ENCODE assay signal across 8 cellular contexts in the genomic region with DNA sequence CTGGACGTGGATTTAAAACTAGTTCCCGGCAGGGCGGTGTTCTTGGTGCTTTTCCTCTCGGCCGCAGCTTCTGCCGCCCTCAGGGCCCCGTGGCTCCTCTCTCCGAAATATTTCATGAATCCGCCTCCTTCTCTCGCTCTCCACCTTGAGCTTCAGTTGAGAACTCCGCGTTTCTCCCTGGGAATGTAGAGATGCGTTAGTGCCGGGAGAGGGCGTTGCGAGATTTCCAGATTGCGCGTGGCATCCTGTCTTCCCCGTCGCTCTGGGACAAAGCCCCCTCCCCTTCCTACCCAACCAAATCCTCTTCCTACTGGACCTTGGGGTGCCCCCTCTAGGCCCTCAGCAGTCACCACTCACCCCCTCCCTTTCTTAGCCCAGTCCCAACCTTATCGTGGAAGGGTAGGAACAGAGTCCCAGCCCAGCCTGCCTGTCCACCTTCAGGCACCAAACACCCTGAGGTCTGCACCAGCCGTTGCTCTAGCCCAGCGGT. TPM values are rescaled to one million over a fixed set of nuclear protein-coding genes. Genes with fewer than 3 reads are reported as not detected.
DNase-seq lines count a peak whose midpoint lies in the region; ATAC-seq and TF ChIP-seq lines count a peak whose summit lies in the region.

No MANE protein-coding gene starts in this region.

- DNase-seq in activated naive CD4-positive, alpha-beta T cell treated with anti-CD3 and anti-CD28 coated beads for 36 hours: peak; percentile 64
- DNase-seq in activated naive CD4-positive, alpha-beta T cell treated with anti-CD3 and anti-CD28 coated beads, Interleukin-2, amount 50 U/mL, for 16 hours: no peak
- DNase-seq in MV-4-11 (lab: John Stamatoyannopoulos, UW): peak; percentile 47
- peak; percentile 81 for DNase-seq in dermis blood vessel endothelial cell
- DNase-seq in Calu3: no peak

- intact Hi-C loops in activated naive CD4-positive, alpha-beta T cell treated with anti-CD3 and anti-CD28 coated beads for 36 hours (cut with micrococcal nuclease): loop anchor here (1.0 to 2.0 kb wide), 5 partner anchors 15 to 273 kb away; a partner anchor contains a TSS
- intact Hi-C loops in Calu3 (cut with micrococcal nuclease; ENCODE audit: unreplicated experiment): loop anchor here (5.0 to 10.0 kb wide), 2 partner anchors 95 to 477 kb away; no protein-coding TSS in a partner anchor

- no peaks in the 10 kb centered on the region for H3K36me3 Mint-ChIP-seq in activated naive CD4-positive, alpha-beta T cell treated with anti-CD3 and anti-CD28 coated beads for 36 hours (ENCODE audit: low read depth)
- no peaks in the 10 kb centered on the region for H3K36me3 Mint-ChIP-seq in Calu3 (ENCODE audit: insufficient read depth, unreplicated experiment)

- no TSS peak for BruUV-seq in Calu3 (replicated peaks; lab: Mats Ljungman, UMichigan)

- no peaks in the 10 kb centered on the region for H3K27me3 ChIP-seq in neutrophil

- H3K4me3 Mint-ChIP-seq in activated naive CD4-positive, alpha-beta T cell treated with anti-CD3 and anti-CD28 coated beads for 36 hours: peak overlapping the region; percentile 23
- H3K4me3 Mint-ChIP-seq in Calu3 (ENCODE audit: low read depth, unreplicated experiment): no peak overlapping the region

- H3K4me1 ChIP-seq in neutrophil (ENCODE audit: control insufficient read depth in 1 of 2, insufficient read depth in 1 of 2, low read depth in 1 of 2, low read length in 1 of 2): peaks cover 23 to 24% of the 10 kb centered on the region in 2 experiments

- peak overlapping the region; percentile 63 for H3K27ac ChIP-seq in neutrophil

- H3K27ac Mint-ChIP-seq in activated naive CD4-positive, alpha-beta T cell treated with anti-CD3 and anti-CD28 coated beads for 36 hours: peak overlapping the region; percentile 17
- no peak overlapping the region for H3K27ac Mint-ChIP-seq in Calu3 (ENCODE audit: unreplicated experiment)

- CTCF ChIA-PET in activated naive CD4-positive, alpha-beta T cell treated with anti-CD3 and anti-CD28 coated beads for 36 hours (lab: Charles Lee): interaction anchor here (0.7 to 5.4 kb wide), 37 partner anchors 8 to 447 kb away, joined by 3 to 220 read pairs (median 5); a partner anchor contains a TSS
- CTCF ChIA-PET in Calu3 (lab: Charles Lee): interaction anchor here (0.6 to 1.8 kb wide), 5 partner anchors 17 to 128 kb away, joined by 3 to 6 read pairs (median 3); no protein-coding TSS in a partner anchor

- H3K4me3 ChIP-seq in neutrophil (ENCODE audit: low read depth in 1 of 2, low read length in 1 of 2): peak overlapping the region in 1 of 2 experiments; percentile 17

- peak; percentile 82 for TF ChIP-seq CTCF in neutrophil (IDR thresholded peaks at IDR 0.05)
- no peak for TF ChIP-seq CTCF in Calu3 (IDR thresholded peaks at IDR 0.05; ENCODE audit: unreplicated experiment)

- H3K4me1 Mint-ChIP-seq in activated naive CD4-positive, alpha-beta T cell treated with anti-CD3 and anti-CD28 coated beads for 36 hours (ENCODE audit: low read depth): peaks cover 45% of the 10 kb centered on the region
- H3K4me1 Mint-ChIP-seq in Calu3 (ENCODE audit: low read depth, unreplicated experiment): peaks cover 43% of the 10 kb centered on the region

- peaks cover 8% of the 10 kb centered on the region for H3K9me3 Mint-ChIP-seq in activated naive CD4-positive, alpha-beta T cell treated with anti-CD3 and anti-CD28 coated beads for 36 hours
- H3K9me3 Mint-ChIP-seq in Calu3 (ENCODE audit: low read depth, unreplicated experiment): no peaks in the 10 kb centered on the region

- H3K9me3 ChIP-seq in neutrophil: no peaks in the 10 kb centered on the region

- H3K27me3 Mint-ChIP-seq in activated naive CD4-positive, alpha-beta T cell treated with anti-CD3 and anti-CD28 coated beads for 36 hours (ENCODE audit: low read depth): no peaks in the 10 kb centered on the region
- H3K27me3 Mint-ChIP-seq in Calu3 (ENCODE audit: unreplicated experiment): peaks cover 31% of the 10 kb centered on the region

- H3K36me3 ChIP-seq in neutrophil: no peaks in the 10 kb centered on the region

- ATAC-seq in HG03354 (IDR thresholded peaks at IDR 0.05; ENCODE audit: poor library complexity, severe bottlenecking, unreplicated experiment) (no peak), HG03280 (IDR thresholded peaks at IDR 0.05; ENCODE audit: unreplicated experiment) (no peak)

RNA-seq across cellular contexts. Expression of a gene that starts 15.5 kb away (rescaled TPM):
- 100 to 1,000 TPM; 728 to 759 TPM for total RNA-seq in activated naive CD4-positive, alpha-beta T cell treated with anti-CD3 and anti-CD28 coated beads for 36 hours
- total RNA-seq in dermis blood vessel endothelial cell (11.2 and 32.4 TPM in 2 replicates), Calu3 (2022) (21.0 and 24.0 TPM in 2 replicates)

RNA-seq across cellular contexts. Expression of a gene that starts 22.7 kb away (rescaled TPM):
- 10 to 100 TPM; 30.5 to 34.0 TPM for total RNA-seq in activated naive CD4-positive, alpha-beta T cell treated with anti-CD3 and anti-CD28 coated beads for 36 hours
- total RNA-seq in dermis blood vessel endothelial cell (under 0.01 TPM in 1 of 2 replicates, not detected in the other), Calu3 (2022) (0.38 and 0.59 TPM in 2 replicates)

RNA-seq across cellular contexts. Expression of a gene that starts 47.3 kb away (rescaled TPM):
- total RNA-seq in activated naive CD4-positive, alpha-beta T cell treated with anti-CD3 and anti-CD28 coated beads for 36 hours: 10 to 100 TPM; 28.1 to 28.6 TPM
- total RNA-seq in dermis blood vessel endothelial cell: not detected in 2 replicates
- total RNA-seq in Calu3 (2022): not detected in 2 replicates

Comparison
In these comparisons a context has a peak if more than half of its experiments do, and no peak if none do; other contexts are left out.
1. DNase-seq: peak in activated naive CD4-positive, alpha-beta T cell treated with anti-CD3 and anti-CD28 coated beads for 36 hours (single experiment), MV-4-11 (single experiment) and dermis blood vessel endothelial cell (single experiment); none in activated naive CD4-positive, alpha-beta T cell treated with anti-CD3 and anti-CD28 coated beads, Interleukin-2, amount 50 U/mL, for 16 hours (single experiment) and Calu3 (single experiment).
2. RNA of a gene that starts 15.5 kb away (total RNA-seq): 728 to 759 TPM in activated naive CD4-positive, alpha-beta T cell treated with anti-CD3 and anti-CD28 coated beads for 36 hours; 21.0 to 24.0 TPM in Calu3 and 11.2 to 32.4 TPM in dermis blood vessel endothelial cell; every median in the first group is over 10 times any median in the second.
3. RNA of a gene that starts 22.7 kb away (total RNA-seq): 30.5 to 34.0 TPM in activated naive CD4-positive, alpha-beta T cell treated with anti-CD3 and anti-CD28 coated beads for 36 hours; 0.38 to 0.59 TPM in Calu3 and under 0.01 TPM in dermis blood vessel endothelial cell; every median in the first group is over 10 times any median in the second.
4. RNA of a gene that starts 47.3 kb away (total RNA-seq): 28.1 to 28.6 TPM in activated naive CD4-positive, alpha-beta T cell treated with anti-CD3 and anti-CD28 coated beads for 36 hours; not detected in dermis blood vessel endothelial cell and not detected in Calu3; every median in the first group is over 10 times any median in the second.